In genomic region chr17:19508327-19508867, GRCh38 we compare ENCODE assay signal across 8 cellular contexts. TPM values are rescaled to one million over a fixed set of nuclear protein-coding genes. Genes with fewer than 3 reads are reported as not detected.
A peak's percentile ranks its signal among the peaks of the same experiment; 100 is the strongest.
DNase-seq lines count a peak whose midpoint lies in the region; ATAC-seq and TF ChIP-seq lines count a peak whose summit lies in the region.

No MANE protein-coding gene starts in this region.

- peak in 1 of 2 experiments; percentile 51 for DNase-seq in HAP-1 (ENCODE audit: low spot score in 2 of 2)
- peak; percentile 36 for DNase-seq in NCI-H510A (lab: John Stamatoyannopoulos, UW)
- peak; percentile 42 for DNase-seq in activated T-helper 9 cell treated with anti-CD3 and anti-CD28 coated beads, Interleukin-2, amount 50 U/mL, for 16 hours (ENCODE audit: low read depth)
- DNase-seq in heart left ventricle = peak in 4 of 5 donors; percentile 30 to 51 (median 38)
- no peak for DNase-seq in retinal pigment epithelial cell (ENCODE audit: low read depth)
- DNase-seq in epidermal melanocyte (ENCODE audit: insufficient read length, low spot score) = no peak

- in situ Hi-C loops in HAP-1 (cut with MboI; ENCODE audit: low sequenced_read_pairs) = no loop called here

- H3K9me3 ChIP-seq in ES-I3 (ENCODE audit: control insufficient read depth, insufficient read depth, low read length) (no peaks in the 10 kb centered on the region), HAP-1 (no peaks in the 10 kb centered on the region), heart left ventricle (no peaks in the 10 kb centered on the region)

- ATAC-seq in heart left ventricle (peak; percentile 16 to 68 (median 64)), HG02981 (IDR thresholded peaks at IDR 0.05; ENCODE audit: unreplicated experiment) (no peak)

- peak overlapping the region; percentile 65 to 94 (median 80) for H3K27ac ChIP-seq in heart left ventricle

- H3K4me3 ChIP-seq in HAP-1 (peak overlapping the region; percentile 76), heart left ventricle (peak overlapping the region; percentile 45 to 82 (median 70)), retinal pigment epithelial cell (ENCODE audit: low read length) (peak overlapping the region; percentile 77)

- no peak for TF ChIP-seq POLR2A in heart left ventricle (IDR thresholded peaks at IDR 0.05)

- no peaks in the 10 kb centered on the region for H3K27me3 ChIP-seq in HAP-1 (ENCODE audit: low read depth)
- no peaks in the 10 kb centered on the region for H3K27me3 ChIP-seq in heart left ventricle

- no peak for TF ChIP-seq CTCF in heart left ventricle (IDR thresholded peaks at IDR 0.05)
- no peak for TF ChIP-seq CTCF in retinal pigment epithelial cell (conservative IDR thresholded peaks at IDR 0.05; ENCODE audit: low read depth, low read length)

- peaks cover 6% of the 10 kb centered on the region; the same call in 1 of the 2 replicates for H3K4me1 ChIP-seq in ES-I3 (ENCODE audit: insufficient read depth, low read length)
- H3K4me1 ChIP-seq in HAP-1 = peaks cover 17% of the 10 kb centered on the region
- H3K4me1 ChIP-seq in heart left ventricle = peaks cover 0 to 13% (median 0%) of the 10 kb centered on the region in 12 donors

- 10 to 14% (median 11%) methylated on average over 24 to 26 of the region's 26 CpGs for WGBS in heart left ventricle, 4 donors

- H3K9ac ChIP-seq in ES-I3 (ENCODE audit: low read depth, low read length) = peak overlapping the region; percentile 66

- H3K36me3 ChIP-seq in ES-I3 (ENCODE audit: insufficient read depth, low read length) (no peaks in the 10 kb centered on the region), HAP-1 (replicated peaks) (no peaks in the 10 kb centered on the region), heart left ventricle (no peaks in the 10 kb centered on the region)

- intact Hi-C loops in heart left ventricle (cut with DNase I) = loop anchor here in 1 of 10 donors (2.0 kb wide), 1 partner anchor 138 kb away; no protein-coding TSS in a partner anchor

RNA-seq across cellular contexts. Expression of gene SLC47A1, which starts 25.3 kb away (rescaled TPM):
- total RNA-seq in heart left ventricle = 10 to 100 TPM in 7 of 9 donors, 1 to 10 TPM in 2; 5.8 to 25.5 (median 12.4) TPM
- 1 to 10 TPM; 1.8 to 9.1 TPM for polyA plus RNA-seq in heart left ventricle

Comparison
In these comparisons a context has a peak if more than half of its experiments do, and no peak if none do; other contexts are left out.
1. DNase-seq: peak in NCI-H510A (single experiment), activated T-helper 9 cell treated with anti-CD3 and anti-CD28 coated beads, Interleukin-2, amount 50 U/mL, for 16 hours (single experiment) and heart left ventricle (4 of 5); none in retinal pigment epithelial cell (single experiment) and epidermal melanocyte (single experiment).
2. Peak in every context shown above with its lines, with median percentiles within 50 percentile points of each other: H3K4me3 ChIP-seq.